Comparison of ENCODE assay signal across 6 cellular contexts in the genomic region with DNA sequence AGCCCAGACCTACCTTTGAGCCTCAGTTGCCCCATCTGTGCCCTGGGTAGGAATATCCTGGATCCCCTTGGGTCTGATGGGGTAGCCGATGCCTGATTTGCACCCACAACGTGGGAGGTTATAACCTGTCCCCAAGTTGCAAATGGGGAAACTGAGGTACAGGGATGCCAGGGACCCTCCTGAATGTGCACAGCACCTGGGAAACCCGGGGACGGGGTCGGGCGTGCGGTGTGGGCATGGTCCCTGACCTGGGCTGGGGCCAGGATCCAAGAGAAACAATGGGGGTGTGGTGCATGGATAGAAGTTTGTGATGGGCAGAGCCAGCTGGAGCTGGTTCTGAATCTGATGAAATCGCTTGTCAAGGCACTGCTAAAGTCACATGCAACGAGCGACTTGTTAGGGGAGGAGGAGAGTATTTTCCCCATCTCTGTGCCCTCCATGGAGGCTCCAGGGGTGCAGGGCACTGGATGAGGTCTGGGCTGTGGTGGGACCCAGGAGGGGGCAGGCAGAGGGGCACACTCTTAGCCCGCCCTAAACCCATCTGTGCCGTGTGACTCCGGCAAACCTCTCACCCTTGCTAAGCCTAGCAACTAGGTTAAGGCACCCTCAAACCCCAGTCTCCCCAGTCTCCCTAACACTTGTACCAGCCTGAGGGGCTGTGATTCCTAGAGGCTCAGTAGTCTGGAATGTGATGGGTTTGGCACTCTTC. TPM values are rescaled to one million over a fixed set of nuclear protein-coding genes. Genes with fewer than 3 reads are reported as not detected.
DNase-seq lines count a peak whose midpoint lies in the region; ATAC-seq and TF ChIP-seq lines count a peak whose summit lies in the region.

No MANE protein-coding gene starts in this region.

- peaks cover 0 to 27% (median 7%) of the 10 kb centered on the region in 3 donors for H3K4me1 ChIP-seq in gastroesophageal sphincter
- H3K4me1 ChIP-seq in upper lobe of left lung: peaks cover 15 to 50% (median 36%) of the 10 kb centered on the region in 4 donors

- TF ChIP-seq CTCF in gastroesophageal sphincter (IDR thresholded peaks at IDR 0.05): no peak
- no peak for TF ChIP-seq CTCF in upper lobe of left lung (IDR thresholded peaks at IDR 0.05)

- TF ChIP-seq EP300 in gastroesophageal sphincter (IDR thresholded peaks at IDR 0.05) (no peak), upper lobe of left lung (IDR thresholded peaks at IDR 0.05) (no peak)

- ATAC-seq in gastroesophageal sphincter: peak; percentile 18
- no peak for ATAC-seq in upper lobe of left lung (ENCODE audit: low FRiP score in 2 of 2)
- ATAC-seq in HG03442 (IDR thresholded peaks at IDR 0.05; ENCODE audit: unreplicated experiment): no peak

- peak overlapping the region in 1 of 2 donors; percentile 36 for H3K4me3 ChIP-seq in gastroesophageal sphincter
- H3K4me3 ChIP-seq in upper lobe of left lung: peak overlapping the region; percentile 24 to 52 (median 42)

- TF ChIP-seq POLR2A in gastroesophageal sphincter (IDR thresholded peaks at IDR 0.05) (no peak), upper lobe of left lung (IDR thresholded peaks at IDR 0.05) (no peak)

- H3K36me3 ChIP-seq in gastroesophageal sphincter (no peaks in the 10 kb centered on the region), upper lobe of left lung (no peaks in the 10 kb centered on the region)

- no peaks in the 10 kb centered on the region for H3K9me3 ChIP-seq in gastroesophageal sphincter
- H3K9me3 ChIP-seq in upper lobe of left lung: no peaks in the 10 kb centered on the region

- 80 to 90% methylated on average over 2 to 8 of the region's 13 CpGs for WGBS in gastroesophageal sphincter (ENCODE audit: low coverage in 1 of 2), 2 donors
- WGBS in upper lobe of left lung, 2 donors: 61 to 70% methylated on average over 6 to 13 of the region's 13 CpGs

- peak; percentile 20 for DNase-seq in NCI-H2107 (lab: John Stamatoyannopoulos, UW)
- DNase-seq in NCI-H2107 treated with DMSO at 0.1 percent for 48 hours (lab: John Stamatoyannopoulos, UW; ENCODE audit: unreplicated experiment): no peak
- DNase-seq in upper lobe of left lung: peak; percentile 54 to 81
- no peak for DNase-seq in occipital lobe (lab: John Stamatoyannopoulos, UW)

- H3K27ac ChIP-seq in gastroesophageal sphincter: peak overlapping the region in 1 of 4 donors; percentile 52
- H3K27ac ChIP-seq in upper lobe of left lung: peak overlapping the region; percentile 11 to 73 (median 49)

- H3K27me3 ChIP-seq in gastroesophageal sphincter: peaks cover 53% of the 10 kb centered on the region
- no peaks in the 10 kb centered on the region for H3K27me3 ChIP-seq in upper lobe of left lung

RNA-seq across cellular contexts. Expression of a gene that starts 0.7 kb away (rescaled TPM):
- total RNA-seq in gastroesophageal sphincter (1 to 10 TPM in 3 of 4 donors, under 1 TPM in 1; 0.62 to 3.7 (median 3.0) TPM), upper lobe of left lung (100 to 1,000 TPM in 2 of 6 donors, 10 to 100 TPM in 4; 42.5 to 126 (median 68.7) TPM), occipital lobe (not detected)

RNA-seq across cellular contexts. Expression of a gene that starts 10.7 kb away (rescaled TPM):
- total RNA-seq in gastroesophageal sphincter (10 to 100 TPM in 1 of 4 donors, 1 to 10 TPM in 3; 1.9 to 19.0 (median 4.8) TPM), upper lobe of left lung (10 to 100 TPM in 4 of 6 donors, 1 to 10 TPM in 2; 4.0 to 49.4 (median 24.0) TPM), occipital lobe (0.78 TPM)

RNA-seq across cellular contexts. Expression of a gene that starts 32.5 kb away (rescaled TPM):
- 10 to 100 TPM; 58.4 to 76.2 (median 61.3) TPM for total RNA-seq in gastroesophageal sphincter
- total RNA-seq in upper lobe of left lung: 100 to 1,000 TPM in 1 of 6 donors, 10 to 100 TPM in 5; 52.0 to 157 (median 84.1) TPM
- 75.6 TPM for total RNA-seq in occipital lobe

RNA-seq across cellular contexts. Expression of a gene that starts 46.3 kb away (rescaled TPM):
- 10 to 100 TPM; 15.0 to 38.2 (median 23.1) TPM for total RNA-seq in gastroesophageal sphincter
- total RNA-seq in upper lobe of left lung: 10 to 100 TPM; 15.5 to 42.8 (median 28.1) TPM
- 14.2 TPM for total RNA-seq in occipital lobe

RNA-seq across cellular contexts. Expression of a gene that starts 51.2 kb away (rescaled TPM):
- total RNA-seq in gastroesophageal sphincter: 10 to 100 TPM; 15.2 to 31.6 (median 19.8) TPM
- total RNA-seq in upper lobe of left lung: 10 to 100 TPM; 14.5 to 55.5 (median 20.0) TPM
- 95.1 TPM for total RNA-seq in occipital lobe

Comparison
In these comparisons a context has a peak if more than half of its experiments do, and no peak if none do; other contexts are left out.
1. DNase-seq: peak in NCI-H2107 (single experiment) and upper lobe of left lung (2 of 2); none in NCI-H2107 treated with DMSO at 0.1 percent for 48 hours (single experiment) and occipital lobe (single experiment).
2. RNA of a gene that starts 0.7 kb away (total RNA-seq): 42.5 to 126 TPM in upper lobe of left lung; 0.62 to 3.7 TPM in gastroesophageal sphincter and not detected in occipital lobe (single experiment); every median in the first group is over 4 times any median in the second.